Comparison of ENCODE assay signal across 8 cellular contexts in the genomic region with DNA sequence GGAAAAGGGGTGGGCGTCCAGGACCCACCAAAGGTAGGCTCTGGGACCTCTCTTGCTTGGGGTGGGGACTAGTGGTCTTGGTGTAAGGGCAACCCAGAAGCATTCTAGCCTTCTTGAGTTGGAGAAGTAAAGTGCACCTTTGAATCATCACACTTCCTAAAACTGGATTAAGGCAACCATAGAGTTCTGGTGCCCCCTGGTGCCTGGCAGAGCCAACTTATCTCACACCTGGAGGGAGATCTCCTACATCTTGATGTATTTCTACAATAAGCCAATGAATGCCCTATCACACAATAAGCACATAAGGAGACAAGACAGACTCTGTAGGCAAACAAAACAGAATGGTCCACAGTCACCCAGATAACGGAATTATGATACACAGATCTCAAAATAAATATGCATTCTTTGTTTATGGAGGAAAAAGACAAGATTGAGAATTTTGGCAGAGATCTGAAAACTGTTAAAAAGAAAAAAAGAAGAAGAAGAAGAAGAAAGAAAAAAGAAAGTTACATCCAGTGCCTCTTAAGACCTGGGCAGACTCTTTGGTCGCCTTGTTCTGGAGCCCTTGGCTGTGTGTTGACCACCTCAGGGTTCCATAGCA.
A peak's percentile ranks its signal among the peaks of the same experiment; 100 is the strongest.
DNase-seq lines count a peak whose midpoint lies in the region; TF ChIP-seq lines count a peak whose summit lies in the region.

No MANE protein-coding gene starts in this region.

- intact Hi-C loops in activated CD4-positive, alpha-beta T cell treated with anti-CD3 and anti-CD28 coated beads, Interleukin-2, amount 10 ng/mL, durations not matched to agents 24 days and 14 days (cut with micrococcal nuclease), result no loop called here

- no peak overlapping the region for H3K27ac ChIP-seq in AG04450 (ENCODE audit: low read depth, low read length)

- no peak overlapping the region for H3K27ac Mint-ChIP-seq in activated CD4-positive, alpha-beta T cell treated with anti-CD3 and anti-CD28 coated beads, Interleukin-2, amount 10 ng/mL, durations not matched to agents 24 days and 14 days

- H3K27me3 ChIP-seq in AG04450 (ENCODE audit: control insufficient read depth, insufficient read depth, low read length), result peaks cover 12% of the 10 kb centered on the region

- H3K4me1 Mint-ChIP-seq in activated CD4-positive, alpha-beta T cell treated with anti-CD3 and anti-CD28 coated beads, Interleukin-2, amount 10 ng/mL, durations not matched to agents 24 days and 14 days, result no peaks in the 10 kb centered on the region

- H3K4me3 ChIP-seq in AG04450 (ENCODE audit: low read depth, low read length) (no peak overlapping the region), foreskin fibroblast (ENCODE audit: low read depth in 1 of 2, low read length in 2 of 2) (no peak overlapping the region)

- peak; percentile 54 for TF ChIP-seq CTCF in AG04450 (IDR thresholded peaks at IDR 0.05; ENCODE audit: low read depth, low read length)
- TF ChIP-seq CTCF in GM12872 (IDR thresholded peaks at IDR 0.05; ENCODE audit: insufficient read depth, low read depth, low read length), result peak; percentile 62
- peak; percentile 41 for TF ChIP-seq CTCF in foreskin fibroblast (IDR thresholded peaks at IDR 0.05; ENCODE audit: low read depth, low read length)

- H3K36me3 Mint-ChIP-seq in activated CD4-positive, alpha-beta T cell treated with anti-CD3 and anti-CD28 coated beads, Interleukin-2, amount 10 ng/mL, durations not matched to agents 24 days and 14 days (ENCODE audit: low read depth), result no peaks in the 10 kb centered on the region

- peaks cover 54% of the 10 kb centered on the region for H3K27me3 Mint-ChIP-seq in activated CD4-positive, alpha-beta T cell treated with anti-CD3 and anti-CD28 coated beads, Interleukin-2, amount 10 ng/mL, durations not matched to agents 24 days and 14 days

- POLR2A ChIA-PET in AG04450 (lab: Yijun Ruan, JAX), result no interaction called here

- H3K9me3 ChIP-seq in AG04450 (ENCODE audit: control insufficient read depth, insufficient read depth, low read length), result no peaks in the 10 kb centered on the region; the same call in 1 of the 2 replicates

- DNase-seq in AG04450 (ENCODE audit: low read depth, low spot score), result peak; percentile 2
- DNase-seq in NCI-H2171 treated with DMSO at 0.1 percent for 48 hours (lab: John Stamatoyannopoulos, UW), result peak; percentile 81
- DNase-seq in activated CD4-positive, alpha-beta T cell treated with anti-CD3 and anti-CD28 coated beads, Interleukin-2, amount 10 ng/mL, durations not matched to agents 24 days and 14 days, result peak; percentile 78
- DNase-seq in foreskin fibroblast, result peak; percentile 16 to 46
- DNase-seq in stimulated activated CD4-positive, alpha-beta T cell treated with anti-CD3 and anti-CD28 coated beads, Interleukin-12 subunit alpha, Interleukin-12 subunit beta, amount 100 ng/mL, for 48 hours (ENCODE audit: low read depth in 2 of 3, low spot score in 1 of 3), result peak; percentile 22 to 31 (median 27)
- DNase-seq in middle frontal gyrus (ENCODE audit: extremely low spot score, low spot score), result no peak
- DNase-seq in effector CD4-positive, alpha-beta T cell, result no peak

- CTCF ChIA-PET in AG04450 (lab: Charles Lee), result interaction anchor here (0.7 kb wide), 1 partner anchor 430 kb away, joined by 3 read pairs; no protein-coding TSS in a partner anchor

- peaks cover 10% of the 10 kb centered on the region for H3K9me3 Mint-ChIP-seq in activated CD4-positive, alpha-beta T cell treated with anti-CD3 and anti-CD28 coated beads, Interleukin-2, amount 10 ng/mL, durations not matched to agents 24 days and 14 days

- no peak overlapping the region for H3K4me3 Mint-ChIP-seq in activated CD4-positive, alpha-beta T cell treated with anti-CD3 and anti-CD28 coated beads, Interleukin-2, amount 10 ng/mL, durations not matched to agents 24 days and 14 days

Comparison
In these comparisons a context has a peak if more than half of its experiments do, and no peak if none do; other contexts are left out.
1. DNase-seq: peak in AG04450 (single experiment), NCI-H2171 treated with DMSO at 0.1 percent for 48 hours (single experiment), activated CD4-positive, alpha-beta T cell treated with anti-CD3 and anti-CD28 coated beads, Interleukin-2, amount 10 ng/mL, durations not matched to agents 24 days and 14 days (single experiment), foreskin fibroblast (2 of 2) and stimulated activated CD4-positive, alpha-beta T cell treated with anti-CD3 and anti-CD28 coated beads, Interleukin-12 subunit alpha, Interleukin-12 subunit beta, amount 100 ng/mL, for 48 hours (3 of 3); none in middle frontal gyrus (single experiment) and effector CD4-positive, alpha-beta T cell (single experiment).
2. Peak in every context shown above with its lines, with median percentiles within 50 percentile points of each other: CTCF ChIP-seq.